In the genomic region with DNA sequence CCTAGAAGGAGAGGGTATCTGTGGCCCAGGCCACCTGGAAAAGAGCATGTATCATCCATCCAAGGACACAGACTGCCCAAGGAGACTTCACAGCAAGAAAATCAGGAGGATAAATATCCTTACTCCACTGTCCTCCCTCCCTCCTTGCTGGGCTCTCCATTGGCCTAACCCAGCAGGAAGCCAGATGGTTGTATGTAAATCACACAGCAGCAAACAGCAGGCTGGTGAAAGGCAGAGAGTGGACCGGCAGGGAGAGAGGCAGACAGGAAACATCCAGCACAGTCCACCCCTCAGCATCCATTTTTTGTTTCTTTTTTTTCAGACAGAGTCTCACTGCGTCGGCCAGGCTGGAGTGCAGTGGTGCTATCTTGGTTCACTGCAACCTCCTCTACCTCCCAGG, we compare ENCODE assay signal across 26 cellular contexts. TPM values are rescaled to one million over a fixed set of nuclear protein-coding genes. Genes with fewer than 3 reads are reported as not detected.
A peak's percentile ranks its signal among the peaks of the same experiment; 100 is the strongest.
DNase-seq lines count a peak whose midpoint lies in the region; ATAC-seq and TF ChIP-seq lines count a peak whose summit lies in the region.
"Had no signal": no experiment of that assay in that cellular context is flagged by ENCODE, and none has a peak within 500 bp of the region (broad histone marks: within the 10 kb centered on the region; RNA-seq: fewer than 3 reads in every experiment).

No MANE protein-coding gene starts in this region.

- POLR2A ChIA-PET in activated CD8-positive, alpha-beta T cell treated with anti-CD3 and anti-CD28 coated beads, Interleukin-2, amount 10 ng/mL, durations not matched to agents 7 days and 5 days (lab: Charles Lee), result interaction anchor here (0.8 kb wide), 1 partner anchor 26 kb away, joined by 3 read pairs; no protein-coding TSS in a partner anchor

- H3K4me1 ChIP-seq in Peyer's patch, result no peaks in the 10 kb centered on the region
- H3K4me1 ChIP-seq: ascending aorta, colonic mucosa, tibial nerve had no signal

- no peak for ATAC-seq in stimulated activated naive CD8-positive, alpha-beta T cell treated with anti-CD3 and anti-CD28 coated beads, Interleukin-15, Interleukin-2, amounts not matched to agents 100 U/mL and 50 U/mL, for 24 hours
- no peak for ATAC-seq in activated CD8-positive, alpha-beta T cell treated with anti-CD3 and anti-CD28 coated beads, Interleukin-2, amount 10 ng/mL, durations not matched to agents 7 days and 5 days
- ATAC-seq in GM19328 (IDR thresholded peaks at IDR 0.05; ENCODE audit: unreplicated experiment), result no peak
- ATAC-seq in HG02885 (IDR thresholded peaks at IDR 0.05; ENCODE audit: poor library complexity, unreplicated experiment), result no peak
- ATAC-seq: left lobe of liver, sciatic nerve had no signal

- H3K4me3 Mint-ChIP-seq in stimulated activated naive CD8-positive, alpha-beta T cell treated with anti-CD3 and anti-CD28 coated beads, Interleukin-15, Interleukin-2, amounts not matched to agents 100 ng/mL and 50 ng/mL, for 24 hours, result no peak overlapping the region
- no peak overlapping the region for H3K4me3 Mint-ChIP-seq in activated CD8-positive, alpha-beta T cell treated with anti-CD3 and anti-CD28 coated beads, Interleukin-2, amount 10 ng/mL, durations not matched to agents 7 days and 5 days
- H3K4me3 Mint-ChIP-seq in immature natural killer cell, result peak overlapping the region; percentile 26 to 63 (median 59)
- H3K4me3 Mint-ChIP-seq: activated B cell treated with CpG ODN at 0.5 μM for 24 hours had no signal

- TF ChIP-seq POLR2A in Peyer's patch (IDR thresholded peaks at IDR 0.05), result no peak

- H3K36me3 ChIP-seq in Peyer's patch, result no peaks in the 10 kb centered on the region
- H3K36me3 ChIP-seq: ascending aorta, cardiac muscle cell, colonic mucosa, SJSA1, tibial nerve had no signal

- H3K27ac Mint-ChIP-seq in stimulated activated naive CD8-positive, alpha-beta T cell treated with anti-CD3 and anti-CD28 coated beads, Interleukin-15, Interleukin-2, amounts not matched to agents 100 ng/mL and 50 ng/mL, for 24 hours, result peak overlapping the region; percentile 61
- peak overlapping the region; percentile 20 for H3K27ac Mint-ChIP-seq in activated CD8-positive, alpha-beta T cell treated with anti-CD3 and anti-CD28 coated beads, Interleukin-2, amount 10 ng/mL, durations not matched to agents 7 days and 5 days
- H3K27ac Mint-ChIP-seq in immature natural killer cell, result peak overlapping the region; percentile 78 to 95 (median 88)
- H3K27ac Mint-ChIP-seq: activated B cell treated with CpG ODN at 0.5 μM for 24 hours, progenitor cell of endocrine pancreas had no signal

- no peak overlapping the region for H3K4me3 ChIP-seq in Peyer's patch
- H3K4me3 ChIP-seq: ascending aorta, cardiac muscle cell, colonic mucosa, SJSA1, tibial nerve had no signal

- no peak for TF ChIP-seq CTCF in Peyer's patch (IDR thresholded peaks at IDR 0.05)

- no peaks in the 10 kb centered on the region for H3K36me3 Mint-ChIP-seq in stimulated activated naive CD8-positive, alpha-beta T cell treated with anti-CD3 and anti-CD28 coated beads, Interleukin-15, Interleukin-2, amounts not matched to agents 100 ng/mL and 50 ng/mL, for 24 hours (ENCODE audit: low read depth)
- H3K36me3 Mint-ChIP-seq in activated CD8-positive, alpha-beta T cell treated with anti-CD3 and anti-CD28 coated beads, Interleukin-2, amount 10 ng/mL, durations not matched to agents 7 days and 5 days (ENCODE audit: low read depth), result peaks cover 68% of the 10 kb centered on the region
- H3K36me3 Mint-ChIP-seq in immature natural killer cell, result peaks cover 31 to 46% (median 35%) of the 10 kb centered on the region in 3 donors

- H3K27ac ChIP-seq in Peyer's patch, result no peak overlapping the region
- H3K27ac ChIP-seq: ascending aorta, cardiac muscle cell, colonic mucosa, SJSA1, tibial nerve had no signal

- no peaks in the 10 kb centered on the region for H3K27me3 Mint-ChIP-seq in stimulated activated naive CD8-positive, alpha-beta T cell treated with anti-CD3 and anti-CD28 coated beads, Interleukin-15, Interleukin-2, amounts not matched to agents 100 ng/mL and 50 ng/mL, for 24 hours
- no peaks in the 10 kb centered on the region for H3K27me3 Mint-ChIP-seq in activated CD8-positive, alpha-beta T cell treated with anti-CD3 and anti-CD28 coated beads, Interleukin-2, amount 10 ng/mL, durations not matched to agents 7 days and 5 days (ENCODE audit: low read depth)
- H3K27me3 Mint-ChIP-seq in immature natural killer cell (ENCODE audit: low read depth in 3 of 3), result peaks cover 0 to 3% (median 2%) of the 10 kb centered on the region in 3 donors
- H3K27me3 Mint-ChIP-seq: activated B cell treated with CpG ODN at 0.5 μM for 24 hours, progenitor cell of endocrine pancreas had no signal

- DNase-seq in stimulated activated naive CD8-positive, alpha-beta T cell treated with anti-CD3 and anti-CD28 coated beads, Interleukin-15, Interleukin-2, amounts not matched to agents 100 U/mL and 50 U/mL, for 24 hours, result no peak
- DNase-seq in activated CD8-positive, alpha-beta T cell treated with anti-CD3 and anti-CD28 coated beads, Interleukin-2, amount 10 ng/mL, durations not matched to agents 7 days and 5 days, result no peak
- DNase-seq in immature natural killer cell (no peak), Peyer's patch (no peak), HuH-7.5 (ENCODE audit: low spot score) (no peak)
- DNase-seq: activated B cell treated with CpG ODN at 0.5 μM for 24 hours; activated naive CD4-positive, alpha-beta T cell treated with anti-CD3 and anti-CD28 coated beads, Interleukin-2, amount 50 U/mL, for 16 hours; colonic mucosa; DMS153; effector CD4-positive, alpha-beta T cell; hippocampal formation; Kasumi-1; mesenchymal stem cell; NCI-H1436; NCI-H2081 treated with DMSO at 0.1 percent for 48 hours; NCI-H226 had no signal

- no peaks in the 10 kb centered on the region for H3K9me3 Mint-ChIP-seq in stimulated activated naive CD8-positive, alpha-beta T cell treated with anti-CD3 and anti-CD28 coated beads, Interleukin-15, Interleukin-2, amounts not matched to agents 100 ng/mL and 50 ng/mL, for 24 hours
- H3K9me3 Mint-ChIP-seq in activated CD8-positive, alpha-beta T cell treated with anti-CD3 and anti-CD28 coated beads, Interleukin-2, amount 10 ng/mL, durations not matched to agents 7 days and 5 days (ENCODE audit: insufficient read depth), result no peaks in the 10 kb centered on the region
- H3K9me3 Mint-ChIP-seq in immature natural killer cell, result no peaks in the 10 kb centered on the region
- H3K9me3 Mint-ChIP-seq: activated B cell treated with CpG ODN at 0.5 μM for 24 hours had no signal

- H3K9me3 ChIP-seq in Peyer's patch, result no peaks in the 10 kb centered on the region
- H3K9me3 ChIP-seq: ascending aorta, colonic mucosa, SJSA1, tibial nerve had no signal

- no peaks in the 10 kb centered on the region for H3K27me3 ChIP-seq in Peyer's patch
- H3K27me3 ChIP-seq: ascending aorta, cardiac muscle cell, colonic mucosa, SJSA1, tibial nerve had no signal

- H3K4me1 Mint-ChIP-seq in stimulated activated naive CD8-positive, alpha-beta T cell treated with anti-CD3 and anti-CD28 coated beads, Interleukin-15, Interleukin-2, amounts not matched to agents 100 ng/mL and 50 ng/mL, for 24 hours (ENCODE audit: low read depth), result peaks cover 71% of the 10 kb centered on the region
- H3K4me1 Mint-ChIP-seq in activated CD8-positive, alpha-beta T cell treated with anti-CD3 and anti-CD28 coated beads, Interleukin-2, amount 10 ng/mL, durations not matched to agents 7 days and 5 days (ENCODE audit: low read depth), result peaks cover 70% of the 10 kb centered on the region
- H3K4me1 Mint-ChIP-seq in immature natural killer cell, result peaks cover 74 to 85% of the 10 kb centered on the region in 2 donors
- H3K4me1 Mint-ChIP-seq: activated B cell treated with CpG ODN at 0.5 μM for 24 hours had no signal

- CTCF ChIA-PET in activated CD8-positive, alpha-beta T cell treated with anti-CD3 and anti-CD28 coated beads, Interleukin-2, amount 10 ng/mL, durations not matched to agents 7 days and 5 days (lab: Charles Lee), result interaction anchor here (2.9 kb wide), 1 partner anchor 11 kb away, joined by 11 read pairs; no protein-coding TSS in a partner anchor

RNA-seq across cellular contexts. Expression of gene TXK, which starts 17.5 kb away (rescaled TPM):
- 10 to 100 TPM; 60.6 to 63.6 TPM for total RNA-seq in activated CD8-positive, alpha-beta T cell treated with anti-CD3 and anti-CD28 coated beads, Interleukin-2, amount 10 ng/mL, durations not matched to agents 7 days and 5 days
- 100 to 1,000 TPM; 176 to 314 (median 243) TPM for polyA plus RNA-seq in immature natural killer cell
- 10 to 100 TPM in 2 of 4 donors, 1 to 10 TPM in 2; 3.9 to 33.0 (median 9.5) TPM for total RNA-seq in Peyer's patch
- total RNA-seq: ascending aorta had no signal

Comparison
In these comparisons a context has a peak if more than half of its experiments do, and no peak if none do; other contexts are left out.
1. H3K27ac Mint-ChIP-seq: peak in every context shown above with its lines; median percentile 88 in immature natural killer cell; 61 in stimulated activated naive CD8-positive, alpha-beta T cell treated with anti-CD3 and anti-CD28 coated beads, Interleukin-15, Interleukin-2, amounts not matched to agents 100 ng/mL and 50 ng/mL, for 24 hours; 20 in activated CD8-positive, alpha-beta T cell treated with anti-CD3 and anti-CD28 coated beads, Interleukin-2, amount 10 ng/mL, durations not matched to agents 7 days and 5 days.
2. H3K4me3 Mint-ChIP-seq: peak in immature natural killer cell (5 of 5); none in stimulated activated naive CD8-positive, alpha-beta T cell treated with anti-CD3 and anti-CD28 coated beads, Interleukin-15, Interleukin-2, amounts not matched to agents 100 ng/mL and 50 ng/mL, for 24 hours (single experiment) and activated CD8-positive, alpha-beta T cell treated with anti-CD3 and anti-CD28 coated beads, Interleukin-2, amount 10 ng/mL, durations not matched to agents 7 days and 5 days (single experiment).